In the genomic region with DNA sequence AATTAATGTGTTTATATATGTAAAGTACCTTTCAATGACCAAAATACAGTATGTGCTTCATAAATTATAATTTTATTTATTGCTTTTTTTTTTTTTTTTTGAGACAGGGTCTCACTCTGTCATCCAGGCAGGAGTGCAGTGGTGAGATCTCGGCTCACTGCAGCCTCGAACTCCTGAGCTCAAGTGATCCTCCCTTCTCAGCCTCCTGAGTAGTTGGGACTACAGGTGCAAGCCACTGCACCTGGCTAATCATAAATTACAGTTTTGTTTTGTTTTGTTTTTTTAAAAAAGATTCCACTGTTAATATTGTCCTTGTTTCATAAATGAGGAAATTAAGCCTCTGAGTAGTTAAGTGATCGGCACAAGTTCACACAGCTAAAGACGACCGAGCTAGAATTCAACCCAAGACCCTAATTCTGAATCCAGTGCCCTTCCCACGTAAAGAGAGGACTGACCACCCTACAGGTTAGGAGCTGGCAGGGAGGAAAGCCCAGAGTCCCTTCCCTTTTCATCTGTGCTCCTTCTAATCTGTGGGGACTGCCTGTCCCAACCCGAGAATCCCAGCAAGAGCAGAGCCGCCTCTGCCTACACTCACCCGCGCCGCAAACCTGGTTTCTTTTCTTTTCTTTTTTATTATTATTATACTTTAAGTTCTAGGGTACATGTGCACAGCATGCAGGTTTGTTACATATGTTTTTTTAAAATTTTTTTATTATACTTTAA, we compare ENCODE assay signal across 8 cellular contexts. TPM values are rescaled to one million over a fixed set of nuclear protein-coding genes. Genes with fewer than 3 reads are reported as not detected.
DNase-seq lines count a peak whose midpoint lies in the region; ATAC-seq and TF ChIP-seq lines count a peak whose summit lies in the region.

No MANE protein-coding gene starts in this region.

- peak overlapping the region in 6 of 7 donors; percentile 57 to 91 (median 72) for H3K4me3 Mint-ChIP-seq in CD8-positive, alpha-beta memory T cell
- H3K4me3 Mint-ChIP-seq in dendritic cell treated with granulocyte-macrophage colony-stimulating factor and Interleukin-4, amounts not matched to agents 40 ng/mL and 50 ng/mL, for 4 days: peak overlapping the region; percentile 52
- H3K4me3 Mint-ChIP-seq in nephron: peak overlapping the region; percentile 35 to 60 (median 60)

- H3K4me1 Mint-ChIP-seq in CD8-positive, alpha-beta memory T cell: peaks cover 0 to 8% (median 6%) of the 10 kb centered on the region in 3 donors
- H3K4me1 Mint-ChIP-seq in dendritic cell treated with granulocyte-macrophage colony-stimulating factor and Interleukin-4, amounts not matched to agents 40 ng/mL and 50 ng/mL, for 4 days (ENCODE audit: low read depth): no peaks in the 10 kb centered on the region
- peaks cover 9% of the 10 kb centered on the region for H3K4me1 Mint-ChIP-seq in nephron

- ATAC-seq in HG03521 (IDR thresholded peaks at IDR 0.05; ENCODE audit: unreplicated experiment): no peak
- ATAC-seq in HG02973 (IDR thresholded peaks at IDR 0.05; ENCODE audit: unreplicated experiment): no peak

- no peaks in the 10 kb centered on the region for H3K27me3 ChIP-seq in CD8-positive, alpha-beta memory T cell (ENCODE audit: insufficient read depth, low read length, poor library complexity, severe bottlenecking)

- no peaks in the 10 kb centered on the region for H3K36me3 ChIP-seq in CD8-positive, alpha-beta memory T cell (ENCODE audit: insufficient read depth, low read length)

- peaks cover 8 to 12% of the 10 kb centered on the region in 2 donors for H3K27me3 Mint-ChIP-seq in CD8-positive, alpha-beta memory T cell
- peaks cover 8% of the 10 kb centered on the region for H3K27me3 Mint-ChIP-seq in dendritic cell treated with granulocyte-macrophage colony-stimulating factor and Interleukin-4, amounts not matched to agents 40 ng/mL and 50 ng/mL, for 4 days
- H3K27me3 Mint-ChIP-seq in nephron (ENCODE audit: low read depth): no peaks in the 10 kb centered on the region

- no peaks in the 10 kb centered on the region for H3K9me3 Mint-ChIP-seq in CD8-positive, alpha-beta memory T cell
- H3K9me3 Mint-ChIP-seq in dendritic cell treated with granulocyte-macrophage colony-stimulating factor and Interleukin-4, amounts not matched to agents 40 ng/mL and 50 ng/mL, for 4 days: no peaks in the 10 kb centered on the region
- H3K9me3 Mint-ChIP-seq in nephron: no peaks in the 10 kb centered on the region

- no peak overlapping the region for H3K4me3 ChIP-seq in CD8-positive, alpha-beta memory T cell (ENCODE audit: low read length)
- H3K4me3 ChIP-seq in NB4 (ENCODE audit: low read depth, low read length): peak overlapping the region; percentile 53

- intact Hi-C loops in dendritic cell treated with granulocyte-macrophage colony-stimulating factor and Interleukin-4, amounts not matched to agents 40 ng/mL and 50 ng/mL, for 4 days (cut with micrococcal nuclease): no loop called here

- CTCF ChIA-PET in CD8-positive, alpha-beta memory T cell (lab: Charles Lee): interaction anchor here (0.7 to 3.6 kb wide), 11 partner anchors 9 to 157 kb away, joined by 3 to 22 read pairs (median 4); a partner anchor contains a TSS

- no peak for TF ChIP-seq CTCF in NB4 (IDR thresholded peaks at IDR 0.05; ENCODE audit: low read depth, low read length)
- TF ChIP-seq CTCF in nephron (IDR thresholded peaks at IDR 0.05; ENCODE audit: unreplicated experiment in 3 of 3): no peak

- no peaks in the 10 kb centered on the region for H3K9me3 ChIP-seq in CD8-positive, alpha-beta memory T cell (ENCODE audit: low read length)

- no peaks in the 10 kb centered on the region for H3K4me1 ChIP-seq in CD8-positive, alpha-beta memory T cell (ENCODE audit: insufficient read depth, low read length)

- no peak for TF ChIP-seq POLR2A in NB4 (IDR thresholded peaks at IDR 0.05; ENCODE audit: extremely low read depth, insufficient read length)

- no peak for DNase-seq in CD8-positive, alpha-beta memory T cell
- DNase-seq in NB4 (ENCODE audit: low read depth): no peak
- no peak for DNase-seq in NCI-H1417 treated with DMSO at 0.1 percent for 48 hours (lab: John Stamatoyannopoulos, UW)
- DNase-seq in EL: no peak

- no peaks in the 10 kb centered on the region for H3K36me3 Mint-ChIP-seq in CD8-positive, alpha-beta memory T cell
- no peaks in the 10 kb centered on the region for H3K36me3 Mint-ChIP-seq in dendritic cell treated with granulocyte-macrophage colony-stimulating factor and Interleukin-4, amounts not matched to agents 40 ng/mL and 50 ng/mL, for 4 days (ENCODE audit: low read depth)
- no peaks in the 10 kb centered on the region for H3K36me3 Mint-ChIP-seq in nephron (ENCODE audit: low read depth)

- H3K27ac Mint-ChIP-seq in CD8-positive, alpha-beta memory T cell: peak overlapping the region in 1 of 8 donors; percentile 54
- H3K27ac Mint-ChIP-seq in dendritic cell treated with granulocyte-macrophage colony-stimulating factor and Interleukin-4, amounts not matched to agents 40 ng/mL and 50 ng/mL, for 4 days: no peak overlapping the region
- H3K27ac Mint-ChIP-seq in nephron: no peak overlapping the region

- POLR2A ChIA-PET in CD8-positive, alpha-beta memory T cell (lab: Charles Lee): interaction anchor here (0.7 to 1.0 kb wide), 2 partner anchors 10 to 1481 kb away, joined by 3 to 4 read pairs; no protein-coding TSS in a partner anchor

- H3K27ac ChIP-seq in CD8-positive, alpha-beta memory T cell (ENCODE audit: low read depth, low read length): no peak overlapping the region

RNA-seq across cellular contexts. Expression of a gene that starts 8.5 kb away (rescaled TPM):
- not detected for total RNA-seq in CD8-positive, alpha-beta memory T cell
- polyA plus RNA-seq in CD8-positive, alpha-beta memory T cell: not detected

RNA-seq across cellular contexts. Expression of a gene that starts 8.9 kb away (rescaled TPM):
- 10 to 100 TPM; 34.8 to 42.2 TPM for total RNA-seq in CD8-positive, alpha-beta memory T cell
- 17.2 TPM for polyA plus RNA-seq in CD8-positive, alpha-beta memory T cell

RNA-seq across cellular contexts. Expression of a gene that starts 34.7 kb away (rescaled TPM):
- 10 to 100 TPM; 64.5 to 71.0 TPM for total RNA-seq in CD8-positive, alpha-beta memory T cell
- 14.3 TPM for polyA plus RNA-seq in CD8-positive, alpha-beta memory T cell
